8 cellular contexts compared by ENCODE assay signal in the genomic region with DNA sequence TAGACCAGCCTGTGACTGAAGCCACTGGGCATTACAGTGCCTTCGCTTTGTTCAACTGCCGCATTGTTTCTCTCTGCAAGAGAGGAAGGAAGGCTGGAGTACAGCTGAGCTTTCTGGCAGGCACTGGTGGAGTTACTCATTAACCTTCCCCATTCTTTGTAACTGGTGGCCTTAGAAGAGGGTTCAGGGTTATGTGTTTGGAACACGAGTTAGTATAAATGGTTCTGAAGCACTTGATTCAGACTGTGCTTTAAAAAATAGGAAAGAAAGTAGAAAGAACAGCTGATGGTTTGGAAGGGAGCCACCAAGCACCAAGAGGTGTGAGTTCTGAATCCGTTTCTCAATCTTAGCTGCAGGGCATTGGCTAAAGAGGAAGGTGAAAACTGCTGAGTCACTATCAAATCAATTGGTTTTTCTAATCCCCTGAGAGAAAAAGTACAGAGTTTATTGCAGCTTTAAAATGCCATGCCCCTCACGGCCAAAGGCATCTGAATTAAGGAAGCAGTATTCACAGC. TPM values are rescaled to one million over a fixed set of nuclear protein-coding genes. Genes with fewer than 3 reads are reported as not detected.
DNase-seq lines count a peak whose midpoint lies in the region; ATAC-seq and TF ChIP-seq lines count a peak whose summit lies in the region.

No MANE protein-coding gene starts in this region.

- H3K36me3 Mint-ChIP-seq in endothelial cell (ENCODE audit: low read depth, unreplicated experiment), result peaks cover 7% of the 10 kb centered on the region

- no peak overlapping the region for H3K23ac ChIP-seq in neuronal stem cell (ENCODE audit: low read depth, low read length, poor library complexity)

- no peaks in the 10 kb centered on the region for H3K79me1 ChIP-seq in neuronal stem cell (ENCODE audit: low read depth, low read length)

- H3K27me3 ChIP-seq in neuronal stem cell (ENCODE audit: control insufficient read depth in 3 of 3, insufficient read depth in 3 of 3, low read depth in 1 of 3, low read length in 3 of 3), result no peaks in the 10 kb centered on the region

- H2BK12ac ChIP-seq in neuronal stem cell (ENCODE audit: low read length), result no peak overlapping the region

- no CpG with 5 or more reads among the region's 5 CpGs for WGBS in neuronal stem cell (ENCODE audit: extremely low coverage in 2 of 2, insufficient read length in 2 of 2, insufficient replicate concordance in 1 of 2), 2 donors

- H2AFZ ChIP-seq in neuronal stem cell (ENCODE audit: low read length), result peak overlapping the region; percentile 76

- DNase-seq in Ammon's horn (ENCODE audit: low spot score) (peak; percentile 84), SKM-1 treated with dmso at 0.1 percent for 144 hours (lab: John Stamatoyannopoulos, UW; ENCODE audit: unreplicated experiment) (peak; percentile 85), fibroblast of the aortic adventitia (ENCODE audit: low read depth) (peak; percentile 88), neuronal stem cell (ENCODE audit: low spot score) (no peak), endothelial cell (ENCODE audit: low spot score) (no peak), DMS79 treated with DMSO at 0.1 percent for 48 hours (lab: John Stamatoyannopoulos, UW) (no peak)

- H3K27me3 Mint-ChIP-seq in endothelial cell (ENCODE audit: unreplicated experiment), result peaks cover 3% of the 10 kb centered on the region

- no peak overlapping the region for H2BK15ac ChIP-seq in neuronal stem cell (ENCODE audit: low read length)

- H3K36me3 ChIP-seq in neuronal stem cell (replicated peaks in 1 of 2; ENCODE audit: control insufficient read depth in 2 of 2, insufficient read depth in 2 of 2, low read length in 2 of 2), result no peaks in the 10 kb centered on the region

- H3K9me3 Mint-ChIP-seq in endothelial cell (ENCODE audit: unreplicated experiment), result peaks cover 6% of the 10 kb centered on the region

- peaks cover 0 to 5% of the 10 kb centered on the region in 2 donors for H3K9me3 ChIP-seq in neuronal stem cell (replicated peaks in 1 of 2; ENCODE audit: control insufficient read depth in 2 of 2, insufficient read depth in 1 of 2, low read depth in 1 of 2, low read length in 2 of 2)

- no peak overlapping the region for H3K9ac ChIP-seq in neuronal stem cell (ENCODE audit: low read depth, low read length, poor library complexity)

- ATAC-seq in GM19467 (IDR thresholded peaks at IDR 0.05; ENCODE audit: unreplicated experiment), result peak; percentile 93
- ATAC-seq in HG03521 (IDR thresholded peaks at IDR 0.05; ENCODE audit: unreplicated experiment), result peak; percentile 71

- H3K4me3 ChIP-seq in fibroblast of the aortic adventitia (ENCODE audit: low read depth, low read length) (peak overlapping the region; percentile 14), neuronal stem cell (ENCODE audit: low read length in 2 of 2) (no peak overlapping the region)

- peaks cover 9% of the 10 kb centered on the region for H3K4me1 Mint-ChIP-seq in endothelial cell (ENCODE audit: unreplicated experiment)

- H4K8ac ChIP-seq in neuronal stem cell (ENCODE audit: low read depth, low read length), result no peak overlapping the region

- H3K27ac ChIP-seq in neuronal stem cell (replicated peaks; ENCODE audit: low read length), result no peak overlapping the region

- H3K4me1 ChIP-seq in neuronal stem cell (ENCODE audit: control insufficient read depth in 2 of 2, insufficient read depth in 1 of 2, low read depth in 1 of 2, low read length in 2 of 2), result peaks cover 5 to 42% of the 10 kb centered on the region in 2 donors

- TF ChIP-seq CTCF in fibroblast of the aortic adventitia (IDR thresholded peaks at IDR 0.05; ENCODE audit: insufficient read depth, low read length) (no peak), endothelial cell (IDR thresholded peaks at IDR 0.05; ENCODE audit: unreplicated experiment) (no peak)

- H3K4me2 ChIP-seq in neuronal stem cell (ENCODE audit: insufficient read depth, low read length, poor library complexity, severe bottlenecking), result no peak overlapping the region

- H3K27ac Mint-ChIP-seq in endothelial cell (ENCODE audit: unreplicated experiment), result no peak overlapping the region

- no peak overlapping the region for H3K4me3 Mint-ChIP-seq in endothelial cell (ENCODE audit: unreplicated experiment)

- no peak overlapping the region for H3K14ac ChIP-seq in neuronal stem cell (ENCODE audit: low read length)

- H3K18ac ChIP-seq in neuronal stem cell (ENCODE audit: low read length), result no peak overlapping the region

- H2BK5ac ChIP-seq in neuronal stem cell (ENCODE audit: low read length), result no peak overlapping the region

- H2AK5ac ChIP-seq in neuronal stem cell (ENCODE audit: low read depth, low read length), result no peak overlapping the region

- no peak overlapping the region for H4K91ac ChIP-seq in neuronal stem cell (ENCODE audit: low read depth, low read length, poor library complexity)

- no peak overlapping the region for H2BK120ac ChIP-seq in neuronal stem cell (ENCODE audit: low read depth, low read length)

- no peak overlapping the region for H3K4ac ChIP-seq in neuronal stem cell (ENCODE audit: low read length)

RNA-seq across cellular contexts. Expression of a gene that starts 3.7 kb away (rescaled TPM):
- 0.09 and 0.57 TPM in 2 replicates for total RNA-seq in fibroblast of the aortic adventitia (ENCODE audit: low replicate concordance)
- polyA plus RNA-seq in neuronal stem cell (2013, experiment 1 of 2), result 0.07 TPM
- polyA plus RNA-seq in neuronal stem cell (2013, experiment 2 of 2), result 0.03 TPM
- not detected for total RNA-seq in endothelial cell (ENCODE audit: unreplicated experiment)

Comparison
In these comparisons a context has a peak if more than half of its experiments do, and no peak if none do; other contexts are left out.
1. DNase-seq: peak in Ammon's horn (single experiment), SKM-1 treated with dmso at 0.1 percent for 144 hours (single experiment) and fibroblast of the aortic adventitia (single experiment); none in neuronal stem cell (single experiment), endothelial cell (single experiment) and DMS79 treated with DMSO at 0.1 percent for 48 hours (single experiment).